ENCODE assay signal across 24 cellular contexts in genomic region chr6:28724395-28724794, GRCh38.
"Had no signal": no experiment of that assay in that cellular context is flagged by ENCODE, and none has a peak within 500 bp of the region (broad histone marks: within the 10 kb centered on the region; RNA-seq: fewer than 3 reads in every experiment).

No MANE protein-coding gene starts in this region.

- H3K4me3 ChIP-seq: coronary artery, dorsolateral prefrontal cortex, esophagus squamous epithelium, gastrocnemius medialis, heart right ventricle, left lung, lower lobe of right lung, mucosa of descending colon had no signal

- DNase-seq: dermis blood vessel endothelial cell; dorsolateral prefrontal cortex; effector CD4-positive, alpha-beta T cell; effector memory CD4-positive, alpha-beta T cell; esophagus squamous epithelium; foreskin fibroblast; foreskin melanocyte; gastrocnemius medialis; glutamatergic neuron; head of caudate nucleus; heart right ventricle; hippocampal formation; left cardiac atrium; left lung; left ventricle myocardium superior; lower lobe of right lung; mesenchymal stem cell; mucosa of descending colon; naive B cell had no signal

- H3K36me3 ChIP-seq: esophagus squamous epithelium, gastrocnemius medialis, heart right ventricle, left lung, lower lobe of right lung had no signal

- FAIRE-seq: colon, endothelial cell of umbilical vein, islet of Langerhans, keratinocyte had no signal

- H3K9me3 ChIP-seq: esophagus squamous epithelium, gastrocnemius medialis, left lung, lower lobe of right lung, mucosa of descending colon had no signal

- ATAC-seq: gastrocnemius medialis, heart right ventricle, left cardiac atrium, left lung, left ventricle myocardium superior, lower lobe of right lung, mucosa of descending colon had no signal

- H3K27ac ChIP-seq: coronary artery, dorsolateral prefrontal cortex, esophagus squamous epithelium, gastrocnemius medialis, heart right ventricle, left lung, lower lobe of right lung had no signal
